17 cellular contexts compared by ENCODE assay signal in the genomic region with DNA sequence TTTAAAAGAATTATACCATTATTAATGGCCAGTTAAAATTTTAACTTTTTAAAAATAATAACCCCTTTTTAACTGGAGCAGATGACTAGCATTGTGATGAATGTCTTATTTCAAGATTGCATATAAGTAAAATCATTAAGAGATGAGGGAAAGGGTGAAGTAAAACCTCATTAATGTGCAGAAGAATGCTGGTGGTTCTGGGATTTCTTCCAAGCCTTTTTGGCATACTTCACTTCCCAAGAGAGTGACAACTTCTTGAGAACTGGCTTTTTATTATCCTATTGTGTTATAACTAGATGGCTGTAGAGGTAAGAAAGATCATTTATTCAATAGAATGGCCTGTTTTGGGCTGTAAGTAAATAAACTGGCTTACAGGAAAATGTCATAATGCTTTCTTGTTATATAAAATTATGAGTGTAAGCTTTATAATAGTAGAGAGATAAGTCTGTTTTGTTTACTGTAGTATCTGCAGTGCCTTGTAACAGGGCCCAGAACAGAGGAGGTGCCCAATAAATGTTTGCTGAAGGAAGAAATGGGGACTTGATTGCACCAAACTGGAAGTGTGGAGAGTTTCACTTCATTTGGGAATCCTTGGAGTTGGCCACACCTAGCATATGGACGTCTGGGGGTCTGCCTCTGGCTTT.
DNase-seq lines count a peak whose midpoint lies in the region; ATAC-seq and TF ChIP-seq lines count a peak whose summit lies in the region.
"Had no signal": no experiment of that assay in that cellular context is flagged by ENCODE, and none has a peak within 500 bp of the region (broad histone marks: within the 10 kb centered on the region; RNA-seq: fewer than 3 reads in every experiment).

No MANE protein-coding gene starts in this region.

- DNase-seq in Caki2 (ENCODE audit: low read depth) (peak; percentile 21), LoVo (ENCODE audit: low spot score) (peak; percentile 52), fibroblast of peridontal ligament (ENCODE audit: extremely low read depth) (peak; percentile 91), renal cortical epithelial cell (ENCODE audit: low read depth) (peak; percentile 94), ascending aorta (ENCODE audit: low spot score in 2 of 2) (no peak), mesenchymal stem cell (no peak)
- DNase-seq in activated CD8-positive, alpha-beta T cell treated with anti-CD3 and anti-CD28 coated beads, Interleukin-2, amount 10 ng/mL, durations not matched to agents 7 days and 5 days = no peak
- DNase-seq in stimulated activated CD4-positive, alpha-beta T cell treated with anti-CD3 and anti-CD28 coated beads, Interleukin-12 subunit alpha, Interleukin-12 subunit beta, amount 100 ng/mL, for 4 hours = no peak
- DNase-seq: activated CD4-positive, alpha-beta T cell treated with anti-CD3 and anti-CD28 coated beads, Interleukin-2, amount 10 ng/mL, durations not matched to agents 24 days and 14 days; activated T-cell treated with anti-CD3 and anti-CD28 coated beads, Interleukin-2, amount 50 U/mL, for 4 hours; adrenal gland; C1 segment of cervical spinal cord; midbrain; NCI-H1048; NCI-H2171 had no signal

- H3K79me1 ChIP-seq in mesenchymal stem cell (replicated peaks; ENCODE audit: low read length, poor library complexity, severe bottlenecking) = no peaks in the 10 kb centered on the region

- ATAC-seq in activated CD8-positive, alpha-beta T cell treated with anti-CD3 and anti-CD28 coated beads, Interleukin-2, amount 10 ng/mL, durations not matched to agents 7 days and 5 days = no peak
- ATAC-seq: activated T-cell treated with anti-CD3 and anti-CD28 coated beads, Interleukin-2, amount 50 U/mL, for 4 hours had no signal

- H2BK15ac ChIP-seq in mesenchymal stem cell (ENCODE audit: low read depth, poor library complexity, severe bottlenecking) = no peak overlapping the region

- WGBS in mesenchymal stem cell = 75% methylated on average over 1 of the region's 1 CpG

- no peak overlapping the region for H3K4me2 ChIP-seq in mesenchymal stem cell (ENCODE audit: low read length, poor library complexity, severe bottlenecking)

- no peak overlapping the region for H2AK5ac ChIP-seq in mesenchymal stem cell (ENCODE audit: low read length, severe bottlenecking)

- H3K4me1 Mint-ChIP-seq in activated CD8-positive, alpha-beta T cell treated with anti-CD3 and anti-CD28 coated beads, Interleukin-2, amount 10 ng/mL, durations not matched to agents 7 days and 5 days (ENCODE audit: low read depth) = no peaks in the 10 kb centered on the region
- H3K4me1 Mint-ChIP-seq: activated CD4-positive, alpha-beta T cell treated with anti-CD3 and anti-CD28 coated beads, Interleukin-2, amount 10 ng/mL, durations not matched to agents 24 days and 14 days had no signal

- no peak overlapping the region for H3K9ac ChIP-seq in mesenchymal stem cell (ENCODE audit: low read length)

- peak overlapping the region in 1 of 2 experiments; percentile 52 for H3K18ac ChIP-seq in mesenchymal stem cell (ENCODE audit: low read depth in 1 of 2, low read length in 2 of 2)

- CTCF ChIA-PET in activated CD8-positive, alpha-beta T cell treated with anti-CD3 and anti-CD28 coated beads, Interleukin-2, amount 10 ng/mL, durations not matched to agents 7 days and 5 days (lab: Charles Lee) = no interaction called here

- H4K8ac ChIP-seq in mesenchymal stem cell (ENCODE audit: low read length) = no peak overlapping the region

- no peak overlapping the region for H3K14ac ChIP-seq in mesenchymal stem cell (ENCODE audit: low read length in 2 of 2)

- H3K27ac Mint-ChIP-seq in activated CD8-positive, alpha-beta T cell treated with anti-CD3 and anti-CD28 coated beads, Interleukin-2, amount 10 ng/mL, durations not matched to agents 7 days and 5 days = no peak overlapping the region
- H3K27ac Mint-ChIP-seq: activated CD4-positive, alpha-beta T cell treated with anti-CD3 and anti-CD28 coated beads, Interleukin-2, amount 10 ng/mL, durations not matched to agents 24 days and 14 days had no signal

- H3K27me3 Mint-ChIP-seq in activated CD8-positive, alpha-beta T cell treated with anti-CD3 and anti-CD28 coated beads, Interleukin-2, amount 10 ng/mL, durations not matched to agents 7 days and 5 days (ENCODE audit: low read depth) = no peaks in the 10 kb centered on the region
- H3K27me3 Mint-ChIP-seq: activated CD4-positive, alpha-beta T cell treated with anti-CD3 and anti-CD28 coated beads, Interleukin-2, amount 10 ng/mL, durations not matched to agents 24 days and 14 days had no signal

- H3K4me3 ChIP-seq in ascending aorta (no peak overlapping the region), mesenchymal stem cell (ENCODE audit: insufficient read depth in 1 of 2, low read depth in 1 of 2, low read length in 2 of 2) (no peak overlapping the region)
- H3K4me3 ChIP-seq: adrenal gland, coronary artery, esophagus muscularis mucosa had no signal

- no peak overlapping the region for H2BK120ac ChIP-seq in mesenchymal stem cell (ENCODE audit: low read depth, low read length)

- H3K23ac ChIP-seq in mesenchymal stem cell (ENCODE audit: low read length in 2 of 2) = no peak overlapping the region

- H2AFZ ChIP-seq in mesenchymal stem cell (ENCODE audit: low read depth, low read length) = no peak overlapping the region

- peaks cover 0 to 5% of the 10 kb centered on the region in 2 donors for H3K4me1 ChIP-seq in ascending aorta
- H3K4me1 ChIP-seq in mesenchymal stem cell (ENCODE audit: control insufficient read depth, insufficient read depth, low read depth, low read length) = no peaks in the 10 kb centered on the region
- H3K4me1 ChIP-seq: adrenal gland had no signal

- H3K9me3 Mint-ChIP-seq in activated CD8-positive, alpha-beta T cell treated with anti-CD3 and anti-CD28 coated beads, Interleukin-2, amount 10 ng/mL, durations not matched to agents 7 days and 5 days (ENCODE audit: insufficient read depth) = peaks cover 2% of the 10 kb centered on the region
- H3K9me3 Mint-ChIP-seq: activated T-cell treated with anti-CD3 and anti-CD28 coated beads, Interleukin-2, amount 50 U/mL, for 4 hours had no signal

- no peak overlapping the region for H3K27ac ChIP-seq in ascending aorta
- H3K27ac ChIP-seq in mesenchymal stem cell (ENCODE audit: low read length, poor library complexity, severe bottlenecking) = no peak overlapping the region
- H3K27ac ChIP-seq: coronary artery, esophagus muscularis mucosa had no signal

- intact Hi-C loops in ascending aorta (cut with DNase I) = no loop called here

- no peak overlapping the region for H3K4me3 Mint-ChIP-seq in activated CD8-positive, alpha-beta T cell treated with anti-CD3 and anti-CD28 coated beads, Interleukin-2, amount 10 ng/mL, durations not matched to agents 7 days and 5 days
- H3K4me3 Mint-ChIP-seq: activated CD4-positive, alpha-beta T cell treated with anti-CD3 and anti-CD28 coated beads, Interleukin-2, amount 10 ng/mL, durations not matched to agents 24 days and 14 days; activated T-cell treated with anti-CD3 and anti-CD28 coated beads, Interleukin-2, amount 50 U/mL, for 4 hours had no signal

- TF ChIP-seq CTCF in ascending aorta (IDR thresholded peaks at IDR 0.05) = no peak

- no peak overlapping the region for H2BK5ac ChIP-seq in mesenchymal stem cell (ENCODE audit: low read depth, low read length, poor library complexity, severe bottlenecking)

- POLR2A ChIA-PET in activated CD8-positive, alpha-beta T cell treated with anti-CD3 and anti-CD28 coated beads, Interleukin-2, amount 10 ng/mL, durations not matched to agents 7 days and 5 days (lab: Charles Lee) = no interaction called here

- H4K91ac ChIP-seq in mesenchymal stem cell (ENCODE audit: low read length) = no peak overlapping the region

- H3K9me3 ChIP-seq in ascending aorta (no peaks in the 10 kb centered on the region), mesenchymal stem cell (ENCODE audit: control insufficient read depth, low read length) (no peaks in the 10 kb centered on the region)
- H3K9me3 ChIP-seq: adrenal gland, esophagus muscularis mucosa had no signal

- no peaks in the 10 kb centered on the region for H3K36me3 Mint-ChIP-seq in activated CD8-positive, alpha-beta T cell treated with anti-CD3 and anti-CD28 coated beads, Interleukin-2, amount 10 ng/mL, durations not matched to agents 7 days and 5 days (ENCODE audit: low read depth)

- H3K4ac ChIP-seq in mesenchymal stem cell (ENCODE audit: low read depth in 1 of 2, low read length in 2 of 2) = no peak overlapping the region

- H3K36me3 ChIP-seq in ascending aorta (no peaks in the 10 kb centered on the region), mesenchymal stem cell (ENCODE audit: control insufficient read depth in 1 of 2, insufficient read depth in 2 of 2, low read depth in 1 of 2, low read length in 2 of 2) (no peaks in the 10 kb centered on the region)
- H3K36me3 ChIP-seq: adrenal gland, esophagus muscularis mucosa had no signal

- H3K27me3 ChIP-seq in ascending aorta (no peaks in the 10 kb centered on the region), mesenchymal stem cell (ENCODE audit: control insufficient read depth in 1 of 2, insufficient read depth in 1 of 2, low read length in 2 of 2) (no peaks in the 10 kb centered on the region)
- H3K27me3 ChIP-seq: adrenal gland, esophagus muscularis mucosa had no signal

- H2BK12ac ChIP-seq in mesenchymal stem cell (ENCODE audit: low read length in 2 of 2) = no peak overlapping the region

- in situ Hi-C loops in Caki2 (cut with HindIII; ENCODE audit: low pct_unique_long_range_greater_than_20kb, low sequenced_read_pairs) = no loop called here

Comparison
In these comparisons a context has a peak if more than half of its experiments do, and no peak if none do; other contexts are left out.
1. DNase-seq: peak in Caki2 (single experiment), LoVo (single experiment), fibroblast of peridontal ligament (single experiment) and renal cortical epithelial cell (single experiment); none in ascending aorta (0 of 2), activated CD8-positive, alpha-beta T cell treated with anti-CD3 and anti-CD28 coated beads, Interleukin-2, amount 10 ng/mL, durations not matched to agents 7 days and 5 days (single experiment), mesenchymal stem cell (single experiment) and stimulated activated CD4-positive, alpha-beta T cell treated with anti-CD3 and anti-CD28 coated beads, Interleukin-12 subunit alpha, Interleukin-12 subunit beta, amount 100 ng/mL, for 4 hours (single experiment).